8 cellular contexts compared by ENCODE assay signal in the genomic region with DNA sequence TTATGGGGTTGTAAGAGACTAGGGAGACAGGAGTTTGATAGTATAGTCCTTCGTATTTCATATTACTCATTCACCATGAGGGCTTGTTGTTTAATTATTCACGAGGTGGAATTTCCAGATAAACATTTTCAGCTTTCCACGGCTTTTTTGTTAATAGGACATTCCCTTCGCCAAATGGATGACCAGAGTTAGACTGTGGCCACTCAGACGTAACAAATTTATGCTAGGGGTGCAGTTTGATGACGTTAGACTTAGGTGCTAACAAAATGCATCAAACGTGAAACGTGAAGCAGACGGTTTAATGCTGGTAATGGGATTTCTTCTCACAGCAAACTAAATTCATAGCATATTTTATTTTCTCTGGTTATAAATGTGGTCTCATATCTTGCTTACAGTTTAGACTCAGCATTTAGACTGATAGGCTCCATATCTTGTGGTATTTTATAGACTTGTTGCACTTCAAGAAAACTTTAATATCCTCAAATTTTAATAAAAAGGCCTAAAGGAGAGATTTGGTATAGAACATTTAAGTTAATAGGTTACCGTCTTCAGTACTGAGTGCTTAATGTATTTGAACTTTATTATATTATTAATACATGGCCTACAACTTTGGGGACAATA. TPM values are rescaled to one million over a fixed set of nuclear protein-coding genes. Genes with fewer than 3 reads are reported as not detected.
DNase-seq lines count a peak whose midpoint lies in the region; ATAC-seq and TF ChIP-seq lines count a peak whose summit lies in the region.

No MANE protein-coding gene starts in this region.

- H2AFZ ChIP-seq in neuron (ENCODE audit: low read depth, low read length): no peak overlapping the region

- no peak for DNase-seq in GM06990 (ENCODE audit: extremely low read depth, insufficient read length)
- peak; percentile 16 for DNase-seq in NCI-H2107 (lab: John Stamatoyannopoulos, UW)
- DNase-seq in chondrocyte (ENCODE audit: low spot score): no peak
- DNase-seq in DMS79 treated with DMSO at 0.1 percent for 48 hours (lab: John Stamatoyannopoulos, UW): no peak
- no peak for DNase-seq in pons (ENCODE audit: low spot score)

- ATAC-seq in activated CD4-positive, CD25-positive, alpha-beta regulatory T cell treated with anti-CD3 and anti-CD28 coated beads, Interleukin-2, amount 50 U/mL, for 24 hours: no peak
- no peak for ATAC-seq in HG03378 (IDR thresholded peaks at IDR 0.05; ENCODE audit: unreplicated experiment)

- H3K27me3 ChIP-seq in GM06990 (replicated peaks; ENCODE audit: control insufficient read depth, insufficient read depth, low read length) (no peaks in the 10 kb centered on the region), neuron (ENCODE audit: insufficient read depth, low read length) (no peaks in the 10 kb centered on the region)

- H3K4me3 Mint-ChIP-seq in chondrocyte (ENCODE audit: unreplicated experiment): peak overlapping the region; percentile 99

- H3K4me1 ChIP-seq in neuron (ENCODE audit: insufficient read depth, low read length): peaks cover 26% of the 10 kb centered on the region

- no peaks in the 10 kb centered on the region for H3K27me3 Mint-ChIP-seq in chondrocyte (ENCODE audit: low read depth)

- H3K4me1 Mint-ChIP-seq in chondrocyte (ENCODE audit: low read depth): peaks cover 38% of the 10 kb centered on the region

- H3K36me3 ChIP-seq in GM06990 (ENCODE audit: control insufficient read depth, insufficient read depth, low read length) (peaks cover 7% of the 10 kb centered on the region), neuron (ENCODE audit: insufficient read depth, low read length) (peaks cover 45% of the 10 kb centered on the region)

- TF ChIP-seq CTCF in GM06990 (IDR thresholded peaks at IDR 0.05; ENCODE audit: insufficient read depth, low read length, poor library complexity, severe bottlenecking) (no peak), chondrocyte (IDR thresholded peaks at IDR 0.05) (no peak)

- H3K9me3 ChIP-seq in neuron (ENCODE audit: low read length): no peaks in the 10 kb centered on the region

- H3K9me3 Mint-ChIP-seq in chondrocyte (ENCODE audit: low read depth): no peaks in the 10 kb centered on the region

- H3K27ac Mint-ChIP-seq in chondrocyte (ENCODE audit: unreplicated experiment): peak overlapping the region; percentile 99

- H3K4me3 ChIP-seq in GM06990 (replicated peaks; ENCODE audit: low read depth, low read length) (peak overlapping the region; percentile 85), neuron (ENCODE audit: low read length) (peak overlapping the region; percentile 96)

- H3K36me3 Mint-ChIP-seq in chondrocyte (ENCODE audit: low read depth): peaks cover 6% of the 10 kb centered on the region

RNA-seq across cellular contexts. Expression of gene DHX9, which starts 2.3 kb away (rescaled TPM):
- 116 to 167 TPM (median 117 TPM) in 3 replicates for total RNA-seq in chondrocyte

RNA-seq across cellular contexts. Expression of gene NPL, which starts 51.9 kb away (rescaled TPM):
- total RNA-seq in chondrocyte: 2.3 to 5.0 TPM (median 4.3 TPM) in 3 replicates
